ENCODE assay signal across 1 cellular context in genomic region chr11:88307749-88308425, GRCh38.
A peak's percentile ranks its signal among the peaks of the same experiment; 100 is the strongest.
TF ChIP-seq lines count a peak whose summit lies in the region.

No MANE protein-coding gene starts in this region.

TF ChIP-seq in GM12878, 131 proteins besides CTCF, POLR2A, EP300 and RAD21 (continued from another document and continues in another):
- TF ChIP-seq SKIL (IDR thresholded peaks at IDR 0.05; ENCODE audit: low read depth, poor library complexity, severe bottlenecking) (peak; percentile 75), E2F4 (IDR thresholded peaks at IDR 0.05; ENCODE audit: low read depth, low read length) (no peak), HSF1 (IDR thresholded peaks at IDR 0.05; ENCODE audit: low read depth, low read length) (no peak), MEF2A (IDR thresholded peaks at IDR 0.05; ENCODE audit: insufficient read depth, low read depth, low read length) (peak; percentile 53; the same call in 1 of the 2 replicates), ASH2L (IDR thresholded peaks at IDR 0.05; ENCODE audit: borderline replicate concordance, low read depth) (no peak), RB1 (IDR thresholded peaks at IDR 0.05; ENCODE audit: borderline replicate concordance) (no peak), REST (IDR thresholded peaks at IDR 0.05; ENCODE audit: low read depth, low read length) (no peak), RFX5 (IDR thresholded peaks at IDR 0.05; ENCODE audit: low read depth, low read length) (no peak), EED (IDR thresholded peaks at IDR 0.05; ENCODE audit: low read depth) (peak; percentile 96), KDM1A (IDR thresholded peaks at IDR 0.05; ENCODE audit: borderline replicate concordance) (no peak), PRDM15 (CRISPR knock-in tag; IDR thresholded peaks at IDR 0.05) (no peak), CHD2 (IDR thresholded peaks at IDR 0.05; ENCODE audit: borderline replicate concordance, low read depth, low read length) (0 out of 2 replicates have a peak, but pooled peaks have one; percentile 33), ZNF592 (IDR thresholded peaks at IDR 0.05) (no peak), ZZZ3 (IDR thresholded peaks at IDR 0.05; ENCODE audit: control insufficient read depth, insufficient read length, low read depth) (no peak), WRNIP1 (IDR thresholded peaks at IDR 0.05; ENCODE audit: borderline replicate concordance, low read depth, low read length) (no peak), CBX3 (IDR thresholded peaks at IDR 0.05; ENCODE audit: borderline replicate concordance, low read depth) (no peak), RAD51 (IDR thresholded peaks at IDR 0.05) (no peak), MEF2B (IDR thresholded peaks at IDR 0.05; ENCODE audit: partially characterized antibody, poor library complexity, severe bottlenecking) (no peak), MAX (IDR thresholded peaks at IDR 0.05; ENCODE audit: low read depth, low read length) (no peak), YY1 (IDR thresholded peaks at IDR 0.05; ENCODE audit: low read depth, low read length) (no peak; the same call in 1 of the 2 replicates), PAX5 (IDR thresholded peaks at IDR 0.05; ENCODE audit: borderline replicate concordance, low read depth, low read length) (0 out of 2 replicates have a peak, but pooled peaks have one; percentile 60), IKZF2 (IDR thresholded peaks at IDR 0.05) (peak; percentile 92 to 94), IRF4 (IDR thresholded peaks at IDR 0.05; ENCODE audit: low read depth, low read length) (peak; percentile 84; the same call in 1 of the 2 replicates), JUND (IDR thresholded peaks at IDR 0.05; ENCODE audit: low read depth, low read length) (no peak), ZNF24 (IDR thresholded peaks at IDR 0.05) (peak; percentile 30; the same call in 1 of the 2 replicates), USF2 (IDR thresholded peaks at IDR 0.05; ENCODE audit: borderline replicate concordance, low read depth, low read length) (no peak), PML (IDR thresholded peaks at IDR 0.05; ENCODE audit: low read length) (peak; percentile 74), ZNF622 (IDR thresholded peaks at IDR 0.05) (no peak), ZNF384 (IDR thresholded peaks at IDR 0.05; ENCODE audit: borderline replicate concordance, low read depth, low read length) (no peak), ESRRA (IDR thresholded peaks at IDR 0.05; ENCODE audit: low read length) (no peak), RCOR1 (conservative IDR thresholded peaks at IDR 0.05; ENCODE audit: low read depth, low read length) (no peak), SMAD5 (IDR thresholded peaks at IDR 0.05; ENCODE audit: low read depth) (no peak), CHD4 (IDR thresholded peaks at IDR 0.05) (no peak), SRF (IDR thresholded peaks at IDR 0.05; ENCODE audit: low read depth in 2 of 2, low read length in 2 of 2) (0 out of 4 replicates have a peak, but pooled peaks of 1 of the 2 experiments have one; percentile 37), GABPA (IDR thresholded peaks at IDR 0.05; ENCODE audit: low read depth) (0 out of 2 replicates have a peak, but pooled peaks have one; percentile 51), IRF3 (IDR thresholded peaks at IDR 0.05) (no peak), BCL11A (IDR thresholded peaks at IDR 0.05; ENCODE audit: low read depth, low read length) (peak; percentile 62)
